Comparison of ENCODE assay signal across 28 cellular contexts in genomic region chr20:13118676-13119075, GRCh38.
"Had no signal": no experiment of that assay in that cellular context is flagged by ENCODE, and none has a peak within 500 bp of the region (broad histone marks: within the 10 kb centered on the region; RNA-seq: fewer than 3 reads in every experiment).

No MANE protein-coding gene starts in this region.

- H3K4me1 ChIP-seq: left lung, lower lobe of right lung, pancreas, prostate gland, sigmoid colon, spleen, transverse colon, vagina had no signal

- H3K36me3 ChIP-seq: left lung, lower lobe of right lung, pancreas, prostate gland, sigmoid colon, spleen, suprapubic skin, thoracic aorta, transverse colon, upper lobe of left lung, vagina had no signal

- H3K27me3 Mint-ChIP-seq: naive thymus-derived CD8-positive, alpha-beta T cell had no signal

- H3K9me3 ChIP-seq: left lung, lower lobe of right lung, pancreas, prostate gland, sigmoid colon, spleen, suprapubic skin, thoracic aorta, transverse colon, upper lobe of left lung, vagina had no signal

- H3K27me3 ChIP-seq: left lung, pancreas, sigmoid colon, spleen, suprapubic skin, transverse colon, upper lobe of left lung, vagina had no signal

- H3K27ac Mint-ChIP-seq: immature natural killer cell; naive thymus-derived CD8-positive, alpha-beta T cell; stimulated activated effector memory CD8-positive, alpha-beta T cell treated with anti-CD3 and anti-CD28 coated beads, Interleukin-12 subunit alpha, Interleukin-12 subunit beta, amount 100 ng/mL, for 72 hours; stimulated activated naive CD8-positive, alpha-beta T cell treated with anti-CD3 and anti-CD28 coated beads, Interleukin-15, Interleukin-2, amounts not matched to agents 100 ng/mL and 50 ng/mL, for 24 hours had no signal

- DNase-seq: immature natural killer cell; kidney; left colon; left lung; lower lobe of right lung; mammary epithelial cell; mesenchymal stem cell; nucleus accumbens; pancreas; posterior cingulate gyrus; retina; right cardiac atrium; sigmoid colon; small intestine; spleen; stimulated activated CD4-positive, alpha-beta T cell treated with anti-CD3 and anti-CD28 coated beads, Interleukin-4, amount 100 ng/mL, for 24 hours; stimulated activated naive CD4-positive, alpha-beta T cell; transverse colon; upper lobe of left lung had no signal

- ATAC-seq: left colon; lower lobe of right lung; stimulated activated effector memory CD8-positive, alpha-beta T cell treated with anti-CD3 and anti-CD28 coated beads, Interleukin-12 subunit alpha, Interleukin-12 subunit beta, amount 100 ng/mL, for 72 hours had no signal

- H3K4me1 Mint-ChIP-seq: immature natural killer cell; naive thymus-derived CD8-positive, alpha-beta T cell; stimulated activated effector memory CD8-positive, alpha-beta T cell treated with anti-CD3 and anti-CD28 coated beads, Interleukin-12 subunit alpha, Interleukin-12 subunit beta, amount 100 ng/mL, for 72 hours had no signal

- H3K27ac ChIP-seq: left lung, lower lobe of right lung, pancreas, prostate gland, sigmoid colon, spleen, suprapubic skin, thoracic aorta, transverse colon, upper lobe of left lung, vagina had no signal

- H3K4me3 ChIP-seq: left lung, lower lobe of right lung, pancreas, prostate gland, sigmoid colon, spleen, suprapubic skin, thoracic aorta, transverse colon, upper lobe of left lung, vagina had no signal

- H3K4me3 Mint-ChIP-seq: immature natural killer cell; naive thymus-derived CD8-positive, alpha-beta T cell; nephron; neural crest cell; stimulated activated effector memory CD8-positive, alpha-beta T cell treated with anti-CD3 and anti-CD28 coated beads, Interleukin-12 subunit alpha, Interleukin-12 subunit beta, amount 100 ng/mL, for 72 hours; stimulated activated naive CD8-positive, alpha-beta T cell treated with anti-CD3 and anti-CD28 coated beads, Interleukin-15, Interleukin-2, amounts not matched to agents 100 ng/mL and 50 ng/mL, for 24 hours had no signal

- H3K36me3 Mint-ChIP-seq: naive thymus-derived CD8-positive, alpha-beta T cell; stimulated activated effector memory CD8-positive, alpha-beta T cell treated with anti-CD3 and anti-CD28 coated beads, Interleukin-12 subunit alpha, Interleukin-12 subunit beta, amount 100 ng/mL, for 72 hours had no signal

- H3K9me3 Mint-ChIP-seq: immature natural killer cell; naive thymus-derived CD8-positive, alpha-beta T cell; nephron; neural crest cell; stimulated activated effector memory CD8-positive, alpha-beta T cell treated with anti-CD3 and anti-CD28 coated beads, Interleukin-12 subunit alpha, Interleukin-12 subunit beta, amount 100 ng/mL, for 72 hours; stimulated activated naive CD8-positive, alpha-beta T cell treated with anti-CD3 and anti-CD28 coated beads, Interleukin-15, Interleukin-2, amounts not matched to agents 100 ng/mL and 50 ng/mL, for 24 hours had no signal
